Comparison of ENCODE assay signal across 8 cellular contexts in the genomic region with DNA sequence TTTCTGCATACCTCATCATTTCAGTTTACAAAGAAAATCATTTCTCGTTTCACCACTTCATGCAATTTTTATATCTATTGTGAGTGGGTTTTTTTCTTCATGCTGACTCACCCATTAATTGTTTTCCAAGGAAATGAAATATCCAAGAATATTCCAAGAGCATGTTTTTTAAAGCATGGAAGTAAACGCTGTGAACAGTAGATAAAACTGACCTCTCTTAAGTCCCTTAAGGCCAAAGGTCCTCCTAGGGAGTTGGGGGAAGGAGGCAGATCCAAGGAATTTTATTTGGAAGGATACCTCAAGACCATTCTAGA. TPM values are rescaled to one million over a fixed set of nuclear protein-coding genes. Genes with fewer than 3 reads are reported as not detected.
DNase-seq lines count a peak whose midpoint lies in the region; ATAC-seq and TF ChIP-seq lines count a peak whose summit lies in the region.

No MANE protein-coding gene starts in this region.

- no peaks in the 10 kb centered on the region for H3K4me1 ChIP-seq in CD8-positive, alpha-beta memory T cell (ENCODE audit: insufficient read depth, low read length)
- H3K4me1 ChIP-seq in Panc1 (ENCODE audit: control insufficient read depth, insufficient read depth, low read length) = peaks cover 17% of the 10 kb centered on the region

- no peak for DNase-seq in CD8-positive, alpha-beta memory T cell
- DNase-seq in Panc1 (ENCODE audit: low read depth, low spot score) (no peak), endothelial cell (ENCODE audit: low spot score) (no peak), osteocyte (ENCODE audit: extremely low spot score, unreplicated experiment) (no peak), G401 (ENCODE audit: low spot score) (no peak), HT-29 (ENCODE audit: low spot score) (no peak)

- H3K4me1 Mint-ChIP-seq in CD8-positive, alpha-beta memory T cell = peaks cover 15 to 33% (median 29%) of the 10 kb centered on the region in 3 donors
- H3K4me1 Mint-ChIP-seq in endothelial cell (ENCODE audit: unreplicated experiment) = peaks cover 39% of the 10 kb centered on the region
- peaks cover 34% of the 10 kb centered on the region for H3K4me1 Mint-ChIP-seq in osteocyte (ENCODE audit: unreplicated experiment)

- no peak overlapping the region for H3K27ac Mint-ChIP-seq in CD8-positive, alpha-beta memory T cell
- H3K27ac Mint-ChIP-seq in endothelial cell (ENCODE audit: unreplicated experiment) (peak overlapping the region; percentile 98), osteocyte (ENCODE audit: unreplicated experiment) (peak overlapping the region; percentile 97)

- POLR2A ChIA-PET in CD8-positive, alpha-beta memory T cell (lab: Charles Lee) = no interaction called here
- POLR2A ChIA-PET in Panc1 (lab: Charles Lee) = no interaction called here

- BruUV-seq in Panc1 (replicated peaks; lab: Mats Ljungman, UMichigan) = no TSS peak

- no peaks in the 10 kb centered on the region for H3K9me3 ChIP-seq in CD8-positive, alpha-beta memory T cell (ENCODE audit: low read length)
- H3K9me3 ChIP-seq in Panc1 (ENCODE audit: control insufficient read depth, insufficient read depth, low read depth, low read length) = no peaks in the 10 kb centered on the region

- H3K27ac ChIP-seq in CD8-positive, alpha-beta memory T cell (ENCODE audit: low read depth, low read length) = no peak overlapping the region
- H3K27ac ChIP-seq in Panc1 (ENCODE audit: low read length) = peak overlapping the region; percentile 97

- ATAC-seq in Panc1 (no peak), GM18498 (IDR thresholded peaks at IDR 0.05; ENCODE audit: unreplicated experiment) (no peak), HG02588 (IDR thresholded peaks at IDR 0.05; ENCODE audit: unreplicated experiment) (no peak)

- no peak overlapping the region for H3K4me3 ChIP-seq in CD8-positive, alpha-beta memory T cell (ENCODE audit: low read length)
- H3K4me3 ChIP-seq in Panc1 (ENCODE audit: low read depth in 2 of 2, low read length in 2 of 2) = peak overlapping the region; percentile 66 to 84

- H3K27me3 ChIP-seq in CD8-positive, alpha-beta memory T cell (ENCODE audit: insufficient read depth, low read length, poor library complexity, severe bottlenecking) = peaks cover 11% of the 10 kb centered on the region
- no peaks in the 10 kb centered on the region for H3K27me3 ChIP-seq in Panc1 (ENCODE audit: control insufficient read depth, insufficient read depth, low read length)

- H3K9me3 Mint-ChIP-seq in CD8-positive, alpha-beta memory T cell = peaks cover 0 to 8% (median 2%) of the 10 kb centered on the region in 5 donors
- no peaks in the 10 kb centered on the region for H3K9me3 Mint-ChIP-seq in endothelial cell (ENCODE audit: unreplicated experiment)
- H3K9me3 Mint-ChIP-seq in osteocyte (ENCODE audit: unreplicated experiment) = no peaks in the 10 kb centered on the region

- H3K36me3 ChIP-seq in CD8-positive, alpha-beta memory T cell (ENCODE audit: insufficient read depth, low read length) = no peaks in the 10 kb centered on the region
- H3K36me3 ChIP-seq in Panc1 (ENCODE audit: control insufficient read depth, insufficient read depth, low read length) = peaks cover 4% of the 10 kb centered on the region; the same call in 1 of the 2 replicates

- in situ Hi-C loops in Panc1 (cut with HindIII; ENCODE audit: low pct_unique_long_range_greater_than_20kb, low sequenced_read_pairs) (no loop called here), G401 (cut with HindIII; ENCODE audit: low sequenced_read_pairs) (loop anchor here (25.0 kb wide), 1 partner anchor 280 kb away; no protein-coding TSS in a partner anchor)

- peak overlapping the region; percentile 11 to 72 (median 43) for H3K4me3 Mint-ChIP-seq in CD8-positive, alpha-beta memory T cell
- H3K4me3 Mint-ChIP-seq in endothelial cell (ENCODE audit: unreplicated experiment) = peak overlapping the region; percentile 89
- H3K4me3 Mint-ChIP-seq in osteocyte (ENCODE audit: unreplicated experiment) = peak overlapping the region; percentile 85

- TF ChIP-seq CTCF in Panc1 (IDR thresholded peaks at IDR 0.05) (no peak), endothelial cell (IDR thresholded peaks at IDR 0.05; ENCODE audit: unreplicated experiment) (no peak), osteocyte (IDR thresholded peaks at IDR 0.05) (no peak)

- peaks cover 45 to 61% of the 10 kb centered on the region in 2 donors for H3K27me3 Mint-ChIP-seq in CD8-positive, alpha-beta memory T cell
- H3K27me3 Mint-ChIP-seq in endothelial cell (ENCODE audit: unreplicated experiment) = peaks cover 14% of the 10 kb centered on the region
- H3K27me3 Mint-ChIP-seq in osteocyte (ENCODE audit: unreplicated experiment) = no peaks in the 10 kb centered on the region

- CTCF ChIA-PET in CD8-positive, alpha-beta memory T cell (lab: Charles Lee) = no interaction called here
- CTCF ChIA-PET in Panc1 (lab: Charles Lee) = interaction anchor here (0.6 kb wide), 1 partner anchor 289 kb away, joined by 6 read pairs; no protein-coding TSS in a partner anchor

- H3K36me3 Mint-ChIP-seq in CD8-positive, alpha-beta memory T cell = peaks cover 0 to 5% (median 0%) of the 10 kb centered on the region in 3 donors
- H3K36me3 Mint-ChIP-seq in endothelial cell (ENCODE audit: low read depth, unreplicated experiment) (peaks cover 4% of the 10 kb centered on the region), osteocyte (ENCODE audit: unreplicated experiment) (no peaks in the 10 kb centered on the region)

- intact Hi-C loops in Panc1 (cut with micrococcal nuclease; ENCODE audit: unreplicated experiment) = no loop called here

RNA-seq across cellular contexts. Expression of gene APBB2, which starts 2.6 kb away (rescaled TPM):
- 1 to 10 TPM in 1 of 2 experiments, under 1 TPM in 1; 0.86 to 1.1 TPM for total RNA-seq in CD8-positive, alpha-beta memory T cell
- polyA plus RNA-seq in CD8-positive, alpha-beta memory T cell = not detected
- total RNA-seq in Panc1 (2021; ENCODE audit: unreplicated experiment) (27.1 TPM), endothelial cell (ENCODE audit: unreplicated experiment) (103 TPM), osteocyte (56.2 and 62.0 TPM in 2 replicates)
- polyA plus RNA-seq in Panc1 (2012; ENCODE audit: insufficient read length) = 23.7 TPM
- 23.1 and 29.7 TPM in 2 replicates for total RNA-seq in G401 (2014; rRNA removed; shearing (Covaris generic))
- 14.4 and 18.5 TPM in 2 replicates for total RNA-seq in HT-29 (2014; rRNA removed; shearing (Covaris generic))

RNA-seq across cellular contexts. Expression of gene UCHL1, which starts 39.8 kb away (rescaled TPM):
- under 1 TPM; 0.75 to 0.83 TPM for total RNA-seq in CD8-positive, alpha-beta memory T cell
- polyA plus RNA-seq in CD8-positive, alpha-beta memory T cell = not detected
- total RNA-seq in Panc1 (2021; ENCODE audit: unreplicated experiment) = 0.74 TPM
- polyA plus RNA-seq in Panc1 (2012; ENCODE audit: insufficient read length) = 0.53 TPM
- total RNA-seq in endothelial cell (ENCODE audit: unreplicated experiment) = 397 TPM
- total RNA-seq in osteocyte = 167 and 168 TPM in 2 replicates
- total RNA-seq in G401 (2014; rRNA removed; shearing (Covaris generic)) = 900 and 922 TPM in 2 replicates
- total RNA-seq in HT-29 (2014; rRNA removed; shearing (Covaris generic)) = not detected in 2 replicates

Comparison
In these comparisons a context has a peak if more than half of its experiments do, and no peak if none do; other contexts are left out.
1. H3K27ac Mint-ChIP-seq: peak in endothelial cell (single experiment) and osteocyte (single experiment); none in CD8-positive, alpha-beta memory T cell (0 of 8).
2. RNA of gene UCHL1, which starts 39.8 kb away (total RNA-seq): 900 to 922 TPM in G401, 397 TPM in endothelial cell (single experiment) and 167 to 168 TPM in osteocyte; 0.75 to 0.83 TPM in CD8-positive, alpha-beta memory T cell, 0.74 TPM in Panc1 (single experiment) and not detected in HT-29; every median in the first group is over 10 times any median in the second.
3. Peak in every context shown above with its lines, with median percentiles within 50 percentile points of each other: H3K4me3 Mint-ChIP-seq.